In genomic region chr16:31179153-31179746, GRCh38 we compare ENCODE assay signal across 8 cellular contexts. TPM values are rescaled to one million over a fixed set of nuclear protein-coding genes. Genes with fewer than 3 reads are reported as not detected.
A peak's percentile ranks its signal among the peaks of the same experiment; 100 is the strongest.
DNase-seq lines count a peak whose midpoint lies in the region; ATAC-seq and TF ChIP-seq lines count a peak whose summit lies in the region.

No MANE protein-coding gene starts in this region.

- H3K9me2 ChIP-seq in MM.1S (replicated peaks; ENCODE audit: insufficient read depth, low read length) = no peaks in the 10 kb centered on the region

- no peaks in the 10 kb centered on the region for H3K9me3 Mint-ChIP-seq in activated T-cell treated with anti-CD3 and anti-CD28 coated beads, Interleukin-2, amount 50 U/mL, for 4 hours
- no peaks in the 10 kb centered on the region for H3K9me3 Mint-ChIP-seq in neural crest cell

- H3K27me3 ChIP-seq in MM.1S (replicated peaks; ENCODE audit: insufficient read depth, low read length) = peaks cover 26% of the 10 kb centered on the region
- no peaks in the 10 kb centered on the region for H3K27me3 ChIP-seq in endocrine pancreas (ENCODE audit: control insufficient read depth, insufficient read depth, low read length)

- H3K4me1 Mint-ChIP-seq in activated T-cell treated with anti-CD3 and anti-CD28 coated beads, Interleukin-2, amount 50 U/mL, for 4 hours (ENCODE audit: low read depth) = peaks cover 47% of the 10 kb centered on the region
- H3K4me1 Mint-ChIP-seq in neural crest cell = peaks cover 48% of the 10 kb centered on the region

- H3K36me3 Mint-ChIP-seq in activated T-cell treated with anti-CD3 and anti-CD28 coated beads, Interleukin-2, amount 50 U/mL, for 4 hours (ENCODE audit: insufficient read depth) = peaks cover 30% of the 10 kb centered on the region
- H3K36me3 Mint-ChIP-seq in neural crest cell (ENCODE audit: low read depth) = peaks cover 29% of the 10 kb centered on the region

- TF ChIP-seq CTCF in MM.1S (IDR thresholded peaks at IDR 0.05; ENCODE audit: low read length) (no peak), neural crest cell (conservative IDR thresholded peaks at IDR 0.05) (no peak)

- peak overlapping the region; percentile 89 for H3K4me3 ChIP-seq in MM.1S (ENCODE audit: low read length)
- H3K4me3 ChIP-seq in endocrine pancreas (ENCODE audit: control insufficient read depth, insufficient read depth, low read length) = peak overlapping the region; percentile 60

- H3K36me3 ChIP-seq in MM.1S (replicated peaks; ENCODE audit: insufficient read depth, low read length) = peaks cover 12% of the 10 kb centered on the region
- H3K36me3 ChIP-seq in endocrine pancreas (ENCODE audit: control insufficient read depth, insufficient read depth, low read length) = peaks cover 6% of the 10 kb centered on the region

- H3K27ac ChIP-seq in MM.1S (ENCODE audit: low read length) = peak overlapping the region; percentile 68; the same call in 1 of the 2 replicates

- H3K4me1 ChIP-seq in MM.1S (ENCODE audit: low read length) (peaks cover 21% of the 10 kb centered on the region), endocrine pancreas (ENCODE audit: control insufficient read depth, insufficient read depth, low read length) (peaks cover 9% of the 10 kb centered on the region)

- peak overlapping the region; percentile 96 for H3K4me2 ChIP-seq in MM.1S (ENCODE audit: low read depth, low read length)

- H3K9me3 ChIP-seq in MM.1S (replicated peaks; ENCODE audit: insufficient read depth, low read length) (no peaks in the 10 kb centered on the region), endocrine pancreas (ENCODE audit: control insufficient read depth, low read length) (no peaks in the 10 kb centered on the region)

- H2AFZ ChIP-seq in MM.1S (ENCODE audit: low read length) = peak overlapping the region; percentile 52

- ATAC-seq in activated T-cell treated with anti-CD3 and anti-CD28 coated beads, Interleukin-2, amount 50 U/mL, for 4 hours = no peak

- no peak for DNase-seq in activated T-cell treated with anti-CD3 and anti-CD28 coated beads, Interleukin-2, amount 50 U/mL, for 4 hours
- no peak for DNase-seq in activated T-cell treated with anti-CD3 and anti-CD28 coated beads, Interleukin-2, amount 50 U/mL, for 48 hours
- no peak for DNase-seq in MM.1S
- no peak for DNase-seq in neural crest cell (ENCODE audit: low read depth, low spot score)
- DNase-seq in kidney tubule cell (ENCODE audit: low spot score) = no peak
- DNase-seq in activated gamma-delta T cell (lab: John Stamatoyannopoulos, UW) = no peak
- DNase-seq in occipital lobe (lab: John Stamatoyannopoulos, UW) = no peak

- H3K79me2 ChIP-seq in MM.1S (ENCODE audit: low read length) = peaks cover 43% of the 10 kb centered on the region

- H3K27ac Mint-ChIP-seq in neural crest cell (ENCODE audit: unreplicated experiment) = peak overlapping the region; percentile 96

- peaks cover 34% of the 10 kb centered on the region for H4K20me1 ChIP-seq in MM.1S (ENCODE audit: insufficient read depth, low read length)

- H3K9ac ChIP-seq in MM.1S (ENCODE audit: low read length) = peak overlapping the region; percentile 96; the same call in 1 of the 2 replicates
- H3K9ac ChIP-seq in endocrine pancreas (ENCODE audit: control insufficient read depth, insufficient read depth, low read length) = peak overlapping the region; percentile 100

- H3K27me3 Mint-ChIP-seq in activated T-cell treated with anti-CD3 and anti-CD28 coated beads, Interleukin-2, amount 50 U/mL, for 4 hours (ENCODE audit: low read depth) = no peaks in the 10 kb centered on the region
- H3K27me3 Mint-ChIP-seq in neural crest cell (ENCODE audit: low read depth) = peaks cover 31% of the 10 kb centered on the region

- peaks cover 16% of the 10 kb centered on the region for H3F3A ChIP-seq in MM.1S (ENCODE audit: insufficient read depth, low read length)

- H3K4me3 Mint-ChIP-seq in activated T-cell treated with anti-CD3 and anti-CD28 coated beads, Interleukin-2, amount 50 U/mL, for 4 hours = peak overlapping the region; percentile 98
- peak overlapping the region; percentile 99 for H3K4me3 Mint-ChIP-seq in neural crest cell

RNA-seq across cellular contexts. Expression of gene FUS, which starts 0.7 kb away (rescaled TPM):
- total RNA-seq in activated T-cell treated with anti-CD3 and anti-CD28 coated beads, Interleukin-2, amount 50 U/mL, for 4 hours = 100 to 1,000 TPM; 783 to 850 (median 809) TPM
- total RNA-seq in neural crest cell (970 and 984 TPM in 2 replicates), occipital lobe (50.4 TPM)

RNA-seq across cellular contexts. Expression of gene PYCARD, which starts 23.3 kb away (rescaled TPM):
- 1 to 10 TPM; 1.3 to 2.7 (median 2.5) TPM for total RNA-seq in activated T-cell treated with anti-CD3 and anti-CD28 coated beads, Interleukin-2, amount 50 U/mL, for 4 hours
- total RNA-seq in neural crest cell = 1.7 and 3.3 TPM in 2 replicates
- total RNA-seq in occipital lobe = 6.6 TPM

RNA-seq across cellular contexts. Expression of gene PRSS36, which starts 29.4 kb away (rescaled TPM):
- under 1 TPM in 2 of 3 donors, not detected in 1; 0.40 to 0.78 TPM for total RNA-seq in activated T-cell treated with anti-CD3 and anti-CD28 coated beads, Interleukin-2, amount 50 U/mL, for 4 hours
- total RNA-seq in neural crest cell (0.68 and 1.1 TPM in 2 replicates), occipital lobe (not detected)

RNA-seq across cellular contexts. Expression of gene TRIM72, which starts 34.7 kb away (rescaled TPM):
- total RNA-seq in activated T-cell treated with anti-CD3 and anti-CD28 coated beads, Interleukin-2, amount 50 U/mL, for 4 hours = not detected
- total RNA-seq in neural crest cell (0.05 TPM in 1 of 2 replicates, not detected in the other), occipital lobe (2.3 TPM)

RNA-seq across cellular contexts. Expression of gene PYDC1, which starts 37.7 kb away (rescaled TPM):
- total RNA-seq in activated T-cell treated with anti-CD3 and anti-CD28 coated beads, Interleukin-2, amount 50 U/mL, for 4 hours = not detected
- not detected in 2 replicates for total RNA-seq in neural crest cell
- 0.78 TPM for total RNA-seq in occipital lobe

Comparison
In these comparisons a context has a peak if more than half of its experiments do, and no peak if none do; other contexts are left out.
1. RNA of gene FUS, which starts 0.7 kb away (total RNA-seq): 970 to 984 TPM in neural crest cell and 783 to 850 TPM in activated T-cell treated with anti-CD3 and anti-CD28 coated beads, Interleukin-2, amount 50 U/mL, for 4 hours; 50.4 TPM in occipital lobe (single experiment); every median in the first group is over 10 times any median in the second.